11 cellular contexts compared by ENCODE assay signal in the genomic region with DNA sequence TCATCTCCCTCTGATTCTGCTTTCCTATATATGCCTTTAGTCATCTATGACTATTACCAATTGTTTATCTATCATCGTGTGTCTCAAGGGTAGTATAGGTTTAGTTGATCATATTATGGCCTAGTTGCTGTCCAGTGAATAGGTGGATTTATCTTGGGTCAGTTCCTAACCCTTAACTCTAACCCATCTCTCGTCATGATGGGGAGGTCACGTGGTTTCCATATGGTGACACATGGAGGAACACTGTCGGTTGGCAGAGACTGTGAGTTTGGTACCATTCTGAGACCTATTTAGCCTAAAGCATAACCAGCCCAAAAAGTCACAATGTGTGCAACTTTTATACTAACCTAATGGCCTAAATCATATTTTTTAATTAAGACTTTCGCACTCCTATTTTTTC.
"Had no signal": no experiment of that assay in that cellular context is flagged by ENCODE, and none has a peak within 500 bp of the region (broad histone marks: within the 10 kb centered on the region; RNA-seq: fewer than 3 reads in every experiment).

No MANE protein-coding gene starts in this region.

- H3K27ac ChIP-seq: GM23248 had no signal

- ATAC-seq: GM23338, HCT116 had no signal

- H3K4me1 ChIP-seq: HAP-1 had no signal

- H2AFZ ChIP-seq: GM23248, GM23338 had no signal

- H3K4me3 ChIP-seq: GM23248, GM23338, HAP-1 had no signal

- FAIRE-seq: H1, H54 had no signal

- H3K9ac ChIP-seq: GM23248 had no signal

- H3K36me3 ChIP-seq: HAP-1 had no signal

- DNase-seq: GM23248, GOT3, H7, H9, HCEC 1CT, HFFc6 had no signal

- H3K4me2 ChIP-seq: GM23338 had no signal

- H3K9me3 ChIP-seq: HAP-1 had no signal
